In the genomic region with DNA sequence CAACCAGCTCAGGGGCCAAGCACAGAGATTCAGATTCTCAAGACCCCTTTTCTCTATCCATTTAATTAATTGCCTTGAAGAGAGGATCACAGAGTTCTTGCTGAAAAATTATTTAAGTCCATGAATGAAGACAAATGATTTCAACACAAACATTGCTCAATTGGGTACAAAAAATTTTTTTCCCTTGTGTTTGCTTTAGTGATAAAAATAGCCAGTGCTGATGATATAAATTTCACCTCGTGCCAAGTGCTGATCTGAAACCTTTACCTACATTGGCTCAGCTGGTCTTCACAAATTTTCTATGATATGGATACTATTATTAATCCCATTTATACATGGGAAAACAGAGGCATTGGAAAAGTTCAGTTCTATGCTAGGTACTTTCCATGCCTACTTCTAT, we compare ENCODE assay signal across 27 cellular contexts.
"Had no signal": no experiment of that assay in that cellular context is flagged by ENCODE, and none has a peak within 500 bp of the region (broad histone marks: within the 10 kb centered on the region; RNA-seq: fewer than 3 reads in every experiment).

No MANE protein-coding gene starts in this region.

- H3K27ac Mint-ChIP-seq: activated CD4-positive, alpha-beta memory T cell treated with anti-CD3 and anti-CD28 coated beads, Interleukin-2, amount 10 ng/mL, durations not matched to agents 7 days and 5 days; activated naive CD4-positive, alpha-beta T cell treated with anti-CD3 and anti-CD28 coated beads for 36 hours; activated naive CD8-positive, alpha-beta T cell; activated T-helper 17 cell treated with anti-CD3 and anti-CD28 coated beads, Interleukin-2, amount 50 U/mL, for 72 hours; T-cell had no signal

- H3K4me1 Mint-ChIP-seq: activated CD4-positive, alpha-beta memory T cell treated with anti-CD3 and anti-CD28 coated beads, Interleukin-2, amount 10 ng/mL, durations not matched to agents 7 days and 5 days; activated T-helper 17 cell treated with anti-CD3 and anti-CD28 coated beads, Interleukin-2, amount 50 U/mL, for 72 hours; T-cell had no signal

- H3K27ac ChIP-seq: SK-N-MC, VCaP had no signal

- H3K4me3 ChIP-seq: SK-N-MC had no signal

- H3K27me3 Mint-ChIP-seq: activated CD4-positive, alpha-beta memory T cell treated with anti-CD3 and anti-CD28 coated beads, Interleukin-2, amount 10 ng/mL, durations not matched to agents 7 days and 5 days; activated naive CD8-positive, alpha-beta T cell; activated T-helper 17 cell treated with anti-CD3 and anti-CD28 coated beads, Interleukin-2, amount 50 U/mL, for 72 hours; T-cell had no signal

- ATAC-seq: activated T-helper 17 cell treated with anti-CD3 and anti-CD28 coated beads, Interleukin-2, amount 50 U/mL, for 72 hours; Right ventricle myocardium inferior; T-cell had no signal

- DNase-seq: activated CD4-positive, alpha-beta memory T cell treated with anti-CD3 and anti-CD28 coated beads, Interleukin-2, amount 10 ng/mL, durations not matched to agents 7 days and 5 days; activated CD4-positive, alpha-beta T cell treated with anti-CD3 and anti-CD28 coated beads, Interleukin-2, amount 50 U/mL, for 1 hour; activated CD4-positive, CD25-positive, alpha-beta regulatory T cell; activated gamma-delta T cell; activated naive CD4-positive, alpha-beta T cell treated with anti-CD3 and anti-CD28 coated beads for 36 hours; activated T-cell treated with anti-CD3 and anti-CD28 coated beads for 4 hours; activated T-cell treated with anti-CD3 and anti-CD28 coated beads, Interleukin-2, amount 50 U/mL, for 48 hours; IMR-90; Kasumi-1; KBM-7; NCI-H1092; NCI-H1694; NCI-H2029; NCI-H2107; NCI-H2171 treated with DMSO at 0.1 percent for 48 hours; NCI-H226; NCI-H510A; NCI-H526 treated with DMSO at 0.1 percent for 48 hours; NCI-H82; RPMI8226; T-cell; T-helper 2 cell had no signal

- H3K9me3 Mint-ChIP-seq: activated naive CD4-positive, alpha-beta T cell treated with anti-CD3 and anti-CD28 coated beads for 36 hours had no signal

- H3K36me3 Mint-ChIP-seq: activated naive CD8-positive, alpha-beta T cell; T-cell had no signal

- H3K4me3 Mint-ChIP-seq: activated CD4-positive, alpha-beta memory T cell treated with anti-CD3 and anti-CD28 coated beads, Interleukin-2, amount 10 ng/mL, durations not matched to agents 7 days and 5 days; activated naive CD4-positive, alpha-beta T cell treated with anti-CD3 and anti-CD28 coated beads for 36 hours; activated naive CD8-positive, alpha-beta T cell; activated T-helper 17 cell treated with anti-CD3 and anti-CD28 coated beads, Interleukin-2, amount 50 U/mL, for 72 hours; T-cell had no signal
